ENCODE assay signal across 8 cellular contexts in genomic region chr22:36419177-36419911, GRCh38. TPM values are rescaled to one million over a fixed set of nuclear protein-coding genes. Genes with fewer than 3 reads are reported as not detected.
DNase-seq lines count a peak whose midpoint lies in the region; ATAC-seq lines count a peak whose summit lies in the region.

No MANE protein-coding gene starts in this region.

- H3K27ac Mint-ChIP-seq in activated naive CD8-positive, alpha-beta T cell treated with anti-CD3 and anti-CD28 coated beads for 36 hours: peak overlapping the region; percentile 45
- H3K27ac Mint-ChIP-seq in stimulated activated naive B cell treated with anti-CD40 and anti-IgM and Interleukin-4, amounts not matched to agents 10 μg/mL and 1 μg/mL and 100 μg/mL, for 72 hours: peak overlapping the region; percentile 80

- H3K4me3 Mint-ChIP-seq in activated naive CD8-positive, alpha-beta T cell treated with anti-CD3 and anti-CD28 coated beads for 36 hours: peak overlapping the region; percentile 42
- peak overlapping the region; percentile 57 to 72 for H3K4me3 Mint-ChIP-seq in stimulated activated naive B cell treated with anti-CD40 and anti-IgM and Interleukin-4, amounts not matched to agents 10 μg/mL and 1 μg/mL and 100 μg/mL, for 72 hours

- H3K4me1 Mint-ChIP-seq in activated naive CD8-positive, alpha-beta T cell treated with anti-CD3 and anti-CD28 coated beads for 36 hours: peaks cover 15% of the 10 kb centered on the region
- H3K4me1 Mint-ChIP-seq in stimulated activated naive B cell treated with anti-CD40 and anti-IgM and Interleukin-4, amounts not matched to agents 10 μg/mL and 1 μg/mL and 100 μg/mL, for 72 hours: peaks cover 23 to 47% of the 10 kb centered on the region in 2 donors

- peak; percentile 63 to 65 for ATAC-seq in stimulated activated naive B cell treated with anti-CD40 and anti-IgM and Interleukin-4, amounts not matched to agents 10 μg/mL and 1 μg/mL and 100 μg/mL, for 72 hours (replicated peaks)
- no peak for ATAC-seq in GM19395 (IDR thresholded peaks at IDR 0.05; ENCODE audit: unreplicated experiment)
- no peak for ATAC-seq in GM21526 (IDR thresholded peaks at IDR 0.05; ENCODE audit: low FRiP score, unreplicated experiment)

- H3K27me3 Mint-ChIP-seq in activated naive CD8-positive, alpha-beta T cell treated with anti-CD3 and anti-CD28 coated beads for 36 hours: no peaks in the 10 kb centered on the region
- H3K27me3 Mint-ChIP-seq in stimulated activated naive B cell treated with anti-CD40 and anti-IgM and Interleukin-4, amounts not matched to agents 10 μg/mL and 1 μg/mL and 100 μg/mL, for 72 hours: no peaks in the 10 kb centered on the region

- DNase-seq in AG08396 (ENCODE audit: low spot score) (peak; percentile 64), HCEC 1CT (peak; percentile 73), iris pigment epithelial cell (ENCODE audit: low read depth) (peak; percentile 64), NCI-H1436 treated with DMSO at 0.1 percent for 48 hours (lab: John Stamatoyannopoulos, UW) (no peak)
- no peak for DNase-seq in activated naive CD8-positive, alpha-beta T cell treated with anti-CD3 and anti-CD28 coated beads for 36 hours
- no peak for DNase-seq in stimulated activated naive B cell treated with anti-CD40 and anti-IgM and Interleukin-4, amounts not matched to agents 10 μg/mL and 1 μg/mL and 100 μg/mL, for 72 hours

- no peaks in the 10 kb centered on the region for H3K36me3 Mint-ChIP-seq in activated naive CD8-positive, alpha-beta T cell treated with anti-CD3 and anti-CD28 coated beads for 36 hours
- no peaks in the 10 kb centered on the region for H3K36me3 Mint-ChIP-seq in stimulated activated naive B cell treated with anti-CD40 and anti-IgM and Interleukin-4, amounts not matched to agents 10 μg/mL and 1 μg/mL and 100 μg/mL, for 72 hours

- no peaks in the 10 kb centered on the region for H3K9me3 Mint-ChIP-seq in activated naive CD8-positive, alpha-beta T cell treated with anti-CD3 and anti-CD28 coated beads for 36 hours
- H3K9me3 Mint-ChIP-seq in stimulated activated naive B cell treated with anti-CD40 and anti-IgM and Interleukin-4, amounts not matched to agents 10 μg/mL and 1 μg/mL and 100 μg/mL, for 72 hours: no peaks in the 10 kb centered on the region

RNA-seq across cellular contexts. Expression of gene MYH9, which starts 31.6 kb away (rescaled TPM):
- 100 to 1,000 TPM; 551 to 554 TPM for total RNA-seq in activated naive CD8-positive, alpha-beta T cell treated with anti-CD3 and anti-CD28 coated beads for 36 hours

Comparison
In these comparisons a context has a peak if more than half of its experiments do, and no peak if none do; other contexts are left out.
1. DNase-seq: peak in AG08396 (single experiment), HCEC 1CT (single experiment) and iris pigment epithelial cell (single experiment); none in activated naive CD8-positive, alpha-beta T cell treated with anti-CD3 and anti-CD28 coated beads for 36 hours (single experiment), stimulated activated naive B cell treated with anti-CD40 and anti-IgM and Interleukin-4, amounts not matched to agents 10 μg/mL and 1 μg/mL and 100 μg/mL, for 72 hours (single experiment) and NCI-H1436 treated with DMSO at 0.1 percent for 48 hours (single experiment).
2. ATAC-seq: peak in stimulated activated naive B cell treated with anti-CD40 and anti-IgM and Interleukin-4, amounts not matched to agents 10 μg/mL and 1 μg/mL and 100 μg/mL, for 72 hours (2 of 2); none in GM19395 (single experiment) and GM21526 (single experiment).